ENCODE assay signal across 1 cellular context in the genomic region with DNA sequence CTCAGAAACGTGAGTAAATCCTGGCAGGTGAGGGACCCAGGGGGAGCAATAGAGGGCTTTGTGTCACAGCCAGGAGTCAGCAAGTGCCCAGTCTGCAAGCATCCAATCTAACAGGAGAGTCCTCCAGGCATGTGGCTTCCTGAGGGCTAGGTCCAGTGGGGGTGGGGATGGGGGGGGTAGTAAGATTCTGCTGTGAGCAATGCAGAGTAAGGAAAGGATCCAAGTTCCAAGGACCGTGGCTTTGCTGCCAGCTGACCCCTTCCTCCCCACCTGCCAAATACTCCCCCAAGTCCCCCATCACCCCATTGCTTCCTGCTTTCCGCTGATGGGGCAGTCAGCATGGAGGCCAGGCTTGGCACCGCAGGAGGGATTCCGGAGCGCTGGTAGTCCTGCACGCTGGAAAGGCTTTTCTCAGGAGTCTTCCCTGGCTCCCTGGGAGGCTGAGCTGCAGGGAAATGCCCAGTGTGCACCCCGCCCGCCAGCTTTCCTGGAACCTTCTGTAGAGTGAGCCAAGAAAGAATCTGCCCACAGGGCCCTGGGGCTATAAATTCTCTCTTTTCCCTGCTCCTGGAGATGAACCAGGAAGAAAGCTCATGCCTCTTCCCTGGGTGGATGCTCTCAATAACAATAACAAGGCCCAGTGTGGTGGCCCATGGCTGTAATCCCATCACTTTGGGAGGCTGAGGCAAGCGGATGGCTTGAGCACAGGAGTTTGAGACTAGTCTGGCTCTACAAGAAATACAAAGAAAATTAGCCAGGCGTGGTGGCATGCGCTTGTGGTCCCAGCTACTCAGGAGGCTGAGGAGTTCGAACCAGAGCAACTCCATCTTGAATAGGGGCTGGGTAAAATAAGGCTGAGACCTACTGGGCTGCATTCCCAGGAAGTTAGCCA.
A peak's percentile ranks its signal among the peaks of the same experiment; 100 is the strongest.
TF ChIP-seq lines count a peak whose summit lies in the region.

No MANE protein-coding gene starts in this region.

TF ChIP-seq in K562, 482 proteins besides CTCF, POLR2A, EP300 and RAD21 (continued from another document and continues in another):
- TF ChIP-seq, protein P1, sequence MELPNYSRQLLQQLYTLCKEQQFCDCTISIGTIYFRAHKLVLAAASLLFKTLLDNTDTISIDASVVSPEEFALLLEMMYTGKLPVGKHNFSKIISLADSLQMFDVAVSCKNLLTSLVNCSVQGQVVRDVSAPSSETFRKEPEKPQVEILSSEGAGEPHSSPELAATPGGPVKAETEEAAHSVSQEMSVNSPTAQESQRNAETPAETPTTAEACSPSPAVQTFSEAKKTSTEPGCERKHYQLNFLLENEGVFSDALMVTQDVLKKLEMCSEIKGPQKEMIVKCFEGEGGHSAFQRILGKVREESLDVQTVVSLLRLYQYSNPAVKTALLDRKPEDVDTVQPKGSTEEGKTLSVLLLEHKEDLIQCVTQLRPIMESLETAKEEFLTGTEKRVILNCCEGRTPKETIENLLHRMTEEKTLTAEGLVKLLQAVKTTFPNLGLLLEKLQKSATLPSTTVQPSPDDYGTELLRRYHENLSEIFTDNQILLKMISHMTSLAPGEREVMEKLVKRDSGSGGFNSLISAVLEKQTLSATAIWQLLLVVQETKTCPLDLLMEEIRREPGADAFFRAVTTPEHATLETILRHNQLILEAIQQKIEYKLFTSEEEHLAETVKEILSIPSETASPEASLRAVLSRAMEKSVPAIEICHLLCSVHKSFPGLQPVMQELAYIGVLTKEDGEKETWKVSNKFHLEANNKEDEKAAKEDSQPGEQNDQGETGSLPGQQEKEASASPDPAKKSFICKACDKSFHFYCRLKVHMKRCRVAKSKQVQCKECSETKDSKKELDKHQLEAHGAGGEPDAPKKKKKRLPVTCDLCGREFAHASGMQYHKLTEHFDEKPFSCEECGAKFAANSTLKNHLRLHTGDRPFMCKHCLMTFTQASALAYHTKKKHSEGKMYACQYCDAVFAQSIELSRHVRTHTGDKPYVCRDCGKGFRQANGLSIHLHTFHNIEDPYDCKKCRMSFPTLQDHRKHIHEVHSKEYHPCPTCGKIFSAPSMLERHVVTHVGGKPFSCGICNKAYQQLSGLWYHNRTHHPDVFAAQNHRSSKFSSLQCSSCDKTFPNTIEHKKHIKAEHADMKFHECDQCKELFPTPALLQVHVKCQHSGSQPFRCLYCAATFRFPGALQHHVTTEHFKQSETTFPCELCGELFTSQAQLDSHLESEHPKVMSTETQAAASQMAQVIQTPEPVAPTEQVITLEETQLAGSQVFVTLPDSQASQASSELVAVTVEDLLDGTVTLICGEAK (IDR thresholded peaks at IDR 0.05) = no peak
- TF ChIP-seq, protein P1 (CRISPR knock-in tag; IDR thresholded peaks at IDR 0.05) = no peak
- TF ChIP-seq NCOR1 (IDR thresholded peaks at IDR 0.05) (no peak), RNF2 (IDR thresholded peaks at IDR 0.05) (no peak), ZNF224 (CRISPR knock-in tag; IDR thresholded peaks at IDR 0.05) (no peak), HMGN3 (IDR thresholded peaks at IDR 0.05; ENCODE audit: borderline replicate concordance, extremely low read depth, insufficient read length, low read depth, low read length) (no peak), SOX6 (IDR thresholded peaks at IDR 0.05) (no peak), ZNF668 (CRISPR knock-in tag; IDR thresholded peaks at IDR 0.05) (peak; percentile 91), CBX3 (IDR thresholded peaks at IDR 0.05; ENCODE audit: borderline replicate concordance in 1 of 2, low read length in 2 of 2) (no peak), ZNF79 (CRISPR knock-in tag; IDR thresholded peaks at IDR 0.05; ENCODE audit: low read depth) (peak; percentile 87), ZZZ3 (IDR thresholded peaks at IDR 0.05) (no peak), MTA2 (IDR thresholded peaks at IDR 0.05; ENCODE audit: low read depth) (no peak), DDX20 (tag; IDR thresholded peaks at IDR 0.05; ENCODE audit: low read depth) (peak; percentile 89), SP1 (CRISPR knock-in tag; IDR thresholded peaks at IDR 0.05) (no peak), PTRF (tag; IDR thresholded peaks at IDR 0.05) (peak; percentile 91), GTF2E2 (tag; IDR thresholded peaks at IDR 0.05) (no peak), RBM14 (IDR thresholded peaks at IDR 0.05; ENCODE audit: borderline replicate concordance, insufficient read depth, low read depth, low read length) (no peak), KDM5B (IDR thresholded peaks at IDR 0.05; ENCODE audit: insufficient replicate concordance, low read depth, low read length) (no peak), PML (IDR thresholded peaks at IDR 0.05; ENCODE audit: low read length) (no peak), TBP (optimal IDR thresholded peaks at IDR 0.05; ENCODE audit: low read depth, low read length) (no peak), ZNF324 (CRISPR knock-in tag; IDR thresholded peaks at IDR 0.05) (peak; percentile 68), ZKSCAN1 (IDR thresholded peaks at IDR 0.05; ENCODE audit: low read depth, low read length) (no peak), FOXA3 (CRISPR knock-in tag; conservative IDR thresholded peaks at IDR 0.05 in 1 of 2, IDR thresholded peaks at IDR 0.05 in 1 of 2) (no peak), ZNF507 (tag; conservative IDR thresholded peaks at IDR 0.05) (peak; percentile 15; the same call in 1 of the 2 replicates), CEBPG (CRISPR knock-in tag; IDR thresholded peaks at IDR 0.05) (no peak), CEBPG (tag; conservative IDR thresholded peaks at IDR 0.05 in 1 of 2, IDR thresholded peaks at IDR 0.05 in 1 of 2) (no peak), GATAD2A (IDR thresholded peaks at IDR 0.05) (no peak), ZSCAN32 (CRISPR knock-in tag; IDR thresholded peaks at IDR 0.05) (0 out of 2 replicates have a peak, but pooled peaks have one; percentile 37), HIVEP1 (CRISPR knock-in tag; IDR thresholded peaks at IDR 0.05) (peak; percentile 87; the same call in 1 of the 2 replicates), ZNF133 (CRISPR knock-in tag; IDR thresholded peaks at IDR 0.05) (0 out of 2 replicates have a peak, but pooled peaks have one; percentile 75), TOE1 (IDR thresholded peaks at IDR 0.05; ENCODE audit: borderline replicate concordance) (no peak), TOE1 (CRISPR knock-in tag; IDR thresholded peaks at IDR 0.05; ENCODE audit: borderline replicate concordance, low read depth) (no peak), ATF1 (CRISPR knock-in tag; IDR thresholded peaks at IDR 0.05) (no peak), ATF1 (tag; IDR thresholded peaks at IDR 0.05) (no peak), FOXA1 (IDR thresholded peaks at IDR 0.05; ENCODE audit: borderline replicate concordance) (no peak), CXXC5 (CRISPR knock-in tag; IDR thresholded peaks at IDR 0.05) (peak; percentile 84), SIN3A (IDR thresholded peaks at IDR 0.05; ENCODE audit: borderline replicate concordance in 2 of 2, control insufficient read depth in 1 of 2, low read depth in 2 of 2, low read length in 2 of 2) (no peak), CBFA2T2 (conservative IDR thresholded peaks at IDR 0.05) (no peak)
- TF ChIP-seq, protein P2, sequence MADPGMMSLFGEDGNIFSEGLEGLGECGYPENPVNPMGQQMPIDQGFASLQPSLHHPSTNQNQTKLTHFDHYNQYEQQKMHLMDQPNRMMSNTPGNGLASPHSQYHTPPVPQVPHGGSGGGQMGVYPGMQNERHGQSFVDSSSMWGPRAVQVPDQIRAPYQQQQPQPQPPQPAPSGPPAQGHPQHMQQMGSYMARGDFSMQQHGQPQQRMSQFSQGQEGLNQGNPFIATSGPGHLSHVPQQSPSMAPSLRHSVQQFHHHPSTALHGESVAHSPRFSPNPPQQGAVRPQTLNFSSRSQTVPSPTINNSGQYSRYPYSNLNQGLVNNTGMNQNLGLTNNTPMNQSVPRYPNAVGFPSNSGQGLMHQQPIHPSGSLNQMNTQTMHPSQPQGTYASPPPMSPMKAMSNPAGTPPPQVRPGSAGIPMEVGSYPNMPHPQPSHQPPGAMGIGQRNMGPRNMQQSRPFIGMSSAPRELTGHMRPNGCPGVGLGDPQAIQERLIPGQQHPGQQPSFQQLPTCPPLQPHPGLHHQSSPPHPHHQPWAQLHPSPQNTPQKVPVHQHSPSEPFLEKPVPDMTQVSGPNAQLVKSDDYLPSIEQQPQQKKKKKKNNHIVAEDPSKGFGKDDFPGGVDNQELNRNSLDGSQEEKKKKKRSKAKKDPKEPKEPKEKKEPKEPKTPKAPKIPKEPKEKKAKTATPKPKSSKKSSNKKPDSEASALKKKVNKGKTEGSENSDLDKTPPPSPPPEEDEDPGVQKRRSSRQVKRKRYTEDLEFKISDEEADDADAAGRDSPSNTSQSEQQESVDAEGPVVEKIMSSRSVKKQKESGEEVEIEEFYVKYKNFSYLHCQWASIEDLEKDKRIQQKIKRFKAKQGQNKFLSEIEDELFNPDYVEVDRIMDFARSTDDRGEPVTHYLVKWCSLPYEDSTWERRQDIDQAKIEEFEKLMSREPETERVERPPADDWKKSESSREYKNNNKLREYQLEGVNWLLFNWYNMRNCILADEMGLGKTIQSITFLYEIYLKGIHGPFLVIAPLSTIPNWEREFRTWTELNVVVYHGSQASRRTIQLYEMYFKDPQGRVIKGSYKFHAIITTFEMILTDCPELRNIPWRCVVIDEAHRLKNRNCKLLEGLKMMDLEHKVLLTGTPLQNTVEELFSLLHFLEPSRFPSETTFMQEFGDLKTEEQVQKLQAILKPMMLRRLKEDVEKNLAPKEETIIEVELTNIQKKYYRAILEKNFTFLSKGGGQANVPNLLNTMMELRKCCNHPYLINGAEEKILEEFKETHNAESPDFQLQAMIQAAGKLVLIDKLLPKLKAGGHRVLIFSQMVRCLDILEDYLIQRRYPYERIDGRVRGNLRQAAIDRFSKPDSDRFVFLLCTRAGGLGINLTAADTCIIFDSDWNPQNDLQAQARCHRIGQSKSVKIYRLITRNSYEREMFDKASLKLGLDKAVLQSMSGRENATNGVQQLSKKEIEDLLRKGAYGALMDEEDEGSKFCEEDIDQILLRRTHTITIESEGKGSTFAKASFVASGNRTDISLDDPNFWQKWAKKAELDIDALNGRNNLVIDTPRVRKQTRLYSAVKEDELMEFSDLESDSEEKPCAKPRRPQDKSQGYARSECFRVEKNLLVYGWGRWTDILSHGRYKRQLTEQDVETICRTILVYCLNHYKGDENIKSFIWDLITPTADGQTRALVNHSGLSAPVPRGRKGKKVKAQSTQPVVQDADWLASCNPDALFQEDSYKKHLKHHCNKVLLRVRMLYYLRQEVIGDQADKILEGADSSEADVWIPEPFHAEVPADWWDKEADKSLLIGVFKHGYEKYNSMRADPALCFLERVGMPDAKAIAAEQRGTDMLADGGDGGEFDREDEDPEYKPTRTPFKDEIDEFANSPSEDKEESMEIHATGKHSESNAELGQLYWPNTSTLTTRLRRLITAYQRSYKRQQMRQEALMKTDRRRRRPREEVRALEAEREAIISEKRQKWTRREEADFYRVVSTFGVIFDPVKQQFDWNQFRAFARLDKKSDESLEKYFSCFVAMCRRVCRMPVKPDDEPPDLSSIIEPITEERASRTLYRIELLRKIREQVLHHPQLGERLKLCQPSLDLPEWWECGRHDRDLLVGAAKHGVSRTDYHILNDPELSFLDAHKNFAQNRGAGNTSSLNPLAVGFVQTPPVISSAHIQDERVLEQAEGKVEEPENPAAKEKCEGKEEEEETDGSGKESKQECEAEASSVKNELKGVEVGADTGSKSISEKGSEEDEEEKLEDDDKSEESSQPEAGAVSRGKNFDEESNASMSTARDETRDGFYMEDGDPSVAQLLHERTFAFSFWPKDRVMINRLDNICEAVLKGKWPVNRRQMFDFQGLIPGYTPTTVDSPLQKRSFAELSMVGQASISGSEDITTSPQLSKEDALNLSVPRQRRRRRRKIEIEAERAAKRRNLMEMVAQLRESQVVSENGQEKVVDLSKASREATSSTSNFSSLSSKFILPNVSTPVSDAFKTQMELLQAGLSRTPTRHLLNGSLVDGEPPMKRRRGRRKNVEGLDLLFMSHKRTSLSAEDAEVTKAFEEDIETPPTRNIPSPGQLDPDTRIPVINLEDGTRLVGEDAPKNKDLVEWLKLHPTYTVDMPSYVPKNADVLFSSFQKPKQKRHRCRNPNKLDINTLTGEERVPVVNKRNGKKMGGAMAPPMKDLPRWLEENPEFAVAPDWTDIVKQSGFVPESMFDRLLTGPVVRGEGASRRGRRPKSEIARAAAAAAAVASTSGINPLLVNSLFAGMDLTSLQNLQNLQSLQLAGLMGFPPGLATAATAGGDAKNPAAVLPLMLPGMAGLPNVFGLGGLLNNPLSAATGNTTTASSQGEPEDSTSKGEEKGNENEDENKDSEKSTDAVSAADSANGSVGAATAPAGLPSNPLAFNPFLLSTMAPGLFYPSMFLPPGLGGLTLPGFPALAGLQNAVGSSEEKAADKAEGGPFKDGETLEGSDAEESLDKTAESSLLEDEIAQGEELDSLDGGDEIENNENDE (IDR thresholded peaks at IDR 0.05; ENCODE audit: low read depth, low read length) = no peak
- TF ChIP-seq, protein P3, sequence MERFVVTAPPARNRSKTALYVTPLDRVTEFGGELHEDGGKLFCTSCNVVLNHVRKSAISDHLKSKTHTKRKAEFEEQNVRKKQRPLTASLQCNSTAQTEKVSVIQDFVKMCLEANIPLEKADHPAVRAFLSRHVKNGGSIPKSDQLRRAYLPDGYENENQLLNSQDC (CRISPR knock-in tag; IDR thresholded peaks at IDR 0.05) = no peak
- TF ChIP-seq, protein P4, sequence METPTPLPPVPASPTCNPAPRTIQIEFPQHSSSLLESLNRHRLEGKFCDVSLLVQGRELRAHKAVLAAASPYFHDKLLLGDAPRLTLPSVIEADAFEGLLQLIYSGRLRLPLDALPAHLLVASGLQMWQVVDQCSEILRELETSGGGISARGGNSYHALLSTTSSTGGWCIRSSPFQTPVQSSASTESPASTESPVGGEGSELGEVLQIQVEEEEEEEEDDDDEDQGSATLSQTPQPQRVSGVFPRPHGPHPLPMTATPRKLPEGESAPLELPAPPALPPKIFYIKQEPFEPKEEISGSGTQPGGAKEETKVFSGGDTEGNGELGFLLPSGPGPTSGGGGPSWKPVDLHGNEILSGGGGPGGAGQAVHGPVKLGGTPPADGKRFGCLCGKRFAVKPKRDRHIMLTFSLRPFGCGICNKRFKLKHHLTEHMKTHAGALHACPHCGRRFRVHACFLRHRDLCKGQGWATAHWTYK (CRISPR knock-in tag; IDR thresholded peaks at IDR 0.05) = peak; percentile 73; the same call in 1 of the 2 replicates
